8 cellular contexts compared by ENCODE assay signal in genomic region chr22:38243007-38243775, GRCh38. TPM values are rescaled to one million over a fixed set of nuclear protein-coding genes. Genes with fewer than 3 reads are reported as not detected.
DNase-seq lines count a peak whose midpoint lies in the region; ATAC-seq and TF ChIP-seq lines count a peak whose summit lies in the region.

No MANE protein-coding gene starts in this region.

- no peak for TF ChIP-seq CTCF in dorsolateral prefrontal cortex (IDR thresholded peaks at IDR 0.05 in 54 of 56, conservative IDR thresholded peaks at IDR 0.05 in 2 of 56; ENCODE audit: low read depth in 1 of 56, partially characterized antibody in 56 of 56)

- H3K4me3 ChIP-seq in BLaER1 (no peak overlapping the region; the same call in 1 of the 2 replicates), dorsolateral prefrontal cortex (peak overlapping the region in 4 of 59 donors; percentile 1 to 12 (median 6)), muscle layer of duodenum (ENCODE audit: low read depth in 1 of 2, low read length in 2 of 2) (no peak overlapping the region)

- peak overlapping the region; percentile 32; the same call in 1 of the 2 replicates for H3K9ac ChIP-seq in BLaER1

- H3K36me3 ChIP-seq in BLaER1 (peaks cover 42% of the 10 kb centered on the region), muscle layer of duodenum (ENCODE audit: control insufficient read depth in 1 of 2, insufficient read depth in 2 of 2, low read length in 2 of 2) (peaks cover 12 to 40% of the 10 kb centered on the region in 2 donors)

- intact Hi-C loops in dorsolateral prefrontal cortex (cut with DNase I): no loop called here

- H4K20me1 ChIP-seq in BLaER1: peaks cover 45% of the 10 kb centered on the region

- H3K4me1 ChIP-seq in BLaER1 (peaks cover 79% of the 10 kb centered on the region), muscle layer of duodenum (ENCODE audit: control insufficient read depth in 1 of 2, insufficient read depth in 2 of 2, low read length in 2 of 2) (peaks cover 20 to 39% of the 10 kb centered on the region in 2 donors)

- no peaks in the 10 kb centered on the region for H3K27me3 ChIP-seq in BLaER1
- H3K27me3 ChIP-seq in dorsolateral prefrontal cortex: no peaks in the 10 kb centered on the region
- H3K27me3 ChIP-seq in muscle layer of duodenum (ENCODE audit: low read depth, low read length): no peaks in the 10 kb centered on the region

- H3K27ac ChIP-seq in BLaER1 (peak overlapping the region; percentile 67; the same call in 1 of the 2 replicates), dorsolateral prefrontal cortex (peak overlapping the region; percentile 11 to 99 (median 88)), muscle layer of duodenum (ENCODE audit: low read length) (peak overlapping the region; percentile 8)

- ATAC-seq in GM19467 (IDR thresholded peaks at IDR 0.05; ENCODE audit: unreplicated experiment): no peak
- no peak for ATAC-seq in HG02870 (IDR thresholded peaks at IDR 0.05; ENCODE audit: unreplicated experiment)
- ATAC-seq in GM21619 (IDR thresholded peaks at IDR 0.05; ENCODE audit: unreplicated experiment): no peak

- H3K9me3 ChIP-seq in BLaER1 (no peaks in the 10 kb centered on the region), muscle layer of duodenum (ENCODE audit: control insufficient read depth in 1 of 2, low read length in 2 of 2) (no peaks in the 10 kb centered on the region)

- peak overlapping the region; percentile 89 for H3K4me2 ChIP-seq in BLaER1

- DNase-seq in NCI-H2171 (lab: John Stamatoyannopoulos, UW): peak; percentile 100
- peak in 2 of 10 donors; percentile 51 to 67 for DNase-seq in dorsolateral prefrontal cortex
- DNase-seq in AML-193 (lab: John Stamatoyannopoulos, UW): no peak

RNA-seq across cellular contexts. Expression of gene TMEM184B, which starts 29.6 kb away (rescaled TPM):
- 100 to 1,000 TPM in 119 of 120 experiments, 10 to 100 TPM in 1; 99.7 to 274 (median 141) TPM for total RNA-seq in dorsolateral prefrontal cortex

RNA-seq across cellular contexts. Expression of gene MAFF, which starts 41.4 kb away (rescaled TPM):
- 100 to 1,000 TPM in 1 of 120 experiments, 10 to 100 TPM in 67, 1 to 10 TPM in 52; 3.4 to 113 (median 10.9) TPM for total RNA-seq in dorsolateral prefrontal cortex

Comparison
In these comparisons a context has a peak if more than half of its experiments do, and no peak if none do; other contexts are left out.
1. H3K27ac ChIP-seq: peak in every context shown above with its lines; median percentile 88 in dorsolateral prefrontal cortex; 67 in BLaER1; 8 in muscle layer of duodenum.